ENCODE assay signal across 8 cellular contexts in genomic region chr1:231335663-231336602, GRCh38. TPM values are rescaled to one million over a fixed set of nuclear protein-coding genes. Genes with fewer than 3 reads are reported as not detected.
A peak's percentile ranks its signal among the peaks of the same experiment; 100 is the strongest.
DNase-seq lines count a peak whose midpoint lies in the region; ATAC-seq and TF ChIP-seq lines count a peak whose summit lies in the region.

No MANE protein-coding gene starts in this region.

- peaks cover 30% of the 10 kb centered on the region for H3K4me1 ChIP-seq in stomach smooth muscle (ENCODE audit: control insufficient read depth, insufficient read depth, low read length)

- peaks cover 74% of the 10 kb centered on the region for H3K4me1 Mint-ChIP-seq in activated B cell treated with CpG ODN at 0.5 μM for 24 hours
- H3K4me1 Mint-ChIP-seq in immature natural killer cell: peaks cover 76 to 96% of the 10 kb centered on the region in 2 donors

- CTCF ChIA-PET in activated B cell treated with CpG ODN at 0.5 μM for 24 hours (lab: Charles Lee): no interaction called here

- DNase-seq in NCI-H748 (lab: John Stamatoyannopoulos, UW; ENCODE audit: unreplicated experiment) (peak; percentile 26), NCI-H748 treated with DMSO at 0.1 percent for 48 hours (lab: John Stamatoyannopoulos, UW) (no peak), activated B cell treated with CpG ODN at 0.5 μM for 24 hours (no peak), immature natural killer cell (no peak), COLO829 (ENCODE audit: low spot score) (no peak)

- no peaks in the 10 kb centered on the region for H3K9me3 ChIP-seq in stomach smooth muscle (ENCODE audit: control insufficient read depth in 2 of 2, low read length in 2 of 2)

- POLR2A ChIA-PET in activated B cell treated with CpG ODN at 0.5 μM for 24 hours (lab: Charles Lee): interaction anchor here (0.7 kb wide), 1 partner anchor 88 kb away, joined by 3 read pairs; no protein-coding TSS in a partner anchor

- no peak for TF ChIP-seq CTCF in activated B cell treated with CpG ODN at 0.5 μM for 24 hours (IDR thresholded peaks at IDR 0.05)

- no peaks in the 10 kb centered on the region for H3K36me3 ChIP-seq in stomach smooth muscle (ENCODE audit: control insufficient read depth in 2 of 2, insufficient read depth in 2 of 2, low read length in 2 of 2)

- peaks cover 59% of the 10 kb centered on the region for H3K36me3 Mint-ChIP-seq in activated B cell treated with CpG ODN at 0.5 μM for 24 hours (ENCODE audit: low read depth)
- peaks cover 3 to 28% (median 17%) of the 10 kb centered on the region in 3 donors for H3K36me3 Mint-ChIP-seq in immature natural killer cell

- no peak overlapping the region for H3K27ac ChIP-seq in stomach smooth muscle (ENCODE audit: low read length)

- H3K27ac Mint-ChIP-seq in activated B cell treated with CpG ODN at 0.5 μM for 24 hours (peak overlapping the region; percentile 77), immature natural killer cell (peak overlapping the region; percentile 34 to 99 (median 72))

- no peaks in the 10 kb centered on the region for H3K27me3 ChIP-seq in stomach smooth muscle (ENCODE audit: control insufficient read depth in 1 of 2, insufficient read depth in 2 of 2, low read length in 2 of 2)

- H3K27me3 Mint-ChIP-seq in activated B cell treated with CpG ODN at 0.5 μM for 24 hours (peaks cover 1% of the 10 kb centered on the region), immature natural killer cell (ENCODE audit: low read depth in 3 of 3) (peaks cover 11 to 18% (median 14%) of the 10 kb centered on the region in 3 donors)

- peak overlapping the region; percentile 83 to 100 for H3K9ac ChIP-seq in stomach smooth muscle (ENCODE audit: low read length in 2 of 2)

- intact Hi-C loops in activated B cell treated with CpG ODN at 0.5 μM for 24 hours (cut with micrococcal nuclease): loop anchor here (2.0 to 10.0 kb wide), 4 partner anchors 121 to 469 kb away; partner anchors contain the start of genes C1orf198 and FAM89A

- H3K4me3 Mint-ChIP-seq in activated B cell treated with CpG ODN at 0.5 μM for 24 hours (peak overlapping the region; percentile 99), immature natural killer cell (peak overlapping the region; percentile 83 to 100 (median 98))

- H3K9me3 Mint-ChIP-seq in activated B cell treated with CpG ODN at 0.5 μM for 24 hours (no peaks in the 10 kb centered on the region), immature natural killer cell (no peaks in the 10 kb centered on the region)

- ATAC-seq in activated B cell treated with CpG ODN at 0.5 μM for 24 hours (ENCODE audit: low read depth) (no peak), HG02642 (IDR thresholded peaks at IDR 0.05; ENCODE audit: poor library complexity, unreplicated experiment) (no peak), HG03520 (IDR thresholded peaks at IDR 0.05; ENCODE audit: unreplicated experiment) (no peak)

- H3K4me3 ChIP-seq in stomach smooth muscle (ENCODE audit: low read length in 2 of 2): peak overlapping the region; percentile 76 to 99

RNA-seq across cellular contexts. Expression of gene EXOC8, which starts 1.7 kb away (rescaled TPM):
- 21.7 and 24.9 TPM in 2 replicates for total RNA-seq in activated B cell treated with CpG ODN at 0.5 μM for 24 hours
- polyA plus RNA-seq in immature natural killer cell: 1 to 10 TPM; 1.6 to 2.6 (median 2.0) TPM

RNA-seq across cellular contexts. Expression of gene SPRTN, which starts 2.2 kb away (rescaled TPM):
- 14.2 and 18.9 TPM in 2 replicates for total RNA-seq in activated B cell treated with CpG ODN at 0.5 μM for 24 hours
- polyA plus RNA-seq in immature natural killer cell: 10 to 100 TPM; 22.5 to 28.2 (median 25.0) TPM
